ENCODE assay signal across 16 cellular contexts in genomic region chr7:33449847-33450246, GRCh38.
DNase-seq lines count a peak whose midpoint lies in the region; ATAC-seq and TF ChIP-seq lines count a peak whose summit lies in the region.
"Had no signal": no experiment of that assay in that cellular context is flagged by ENCODE, and none has a peak within 500 bp of the region (broad histone marks: within the 10 kb centered on the region; RNA-seq: fewer than 3 reads in every experiment).

No MANE protein-coding gene starts in this region.

- H3K36me3 Mint-ChIP-seq in activated CD8-positive, alpha-beta T cell treated with anti-CD3 and anti-CD28 coated beads for 36 hours (ENCODE audit: low read depth): no peaks in the 10 kb centered on the region
- H3K36me3 Mint-ChIP-seq in activated CD8-positive, alpha-beta T cell treated with anti-CD3 and anti-CD28 coated beads, Interleukin-2, amount 10 ng/mL, durations not matched to agents 7 days and 5 days (ENCODE audit: low read depth): no peaks in the 10 kb centered on the region
- peaks cover 8% of the 10 kb centered on the region for H3K36me3 Mint-ChIP-seq in activated naive CD8-positive, alpha-beta T cell treated with anti-CD3 and anti-CD28 coated beads for 36 hours
- H3K36me3 Mint-ChIP-seq: CD14-positive monocyte had no signal

- no peaks in the 10 kb centered on the region for H3K9me3 Mint-ChIP-seq in activated CD8-positive, alpha-beta T cell treated with anti-CD3 and anti-CD28 coated beads for 36 hours
- no peaks in the 10 kb centered on the region for H3K9me3 Mint-ChIP-seq in activated CD8-positive, alpha-beta T cell treated with anti-CD3 and anti-CD28 coated beads, Interleukin-2, amount 10 ng/mL, durations not matched to agents 7 days and 5 days (ENCODE audit: insufficient read depth)
- H3K9me3 Mint-ChIP-seq in activated naive CD8-positive, alpha-beta T cell treated with anti-CD3 and anti-CD28 coated beads for 36 hours: peaks cover 3% of the 10 kb centered on the region

- no peaks in the 10 kb centered on the region for H3K9me2 ChIP-seq in Karpas-422 (replicated peaks; ENCODE audit: insufficient read depth, low read length)

- H3K4me1 Mint-ChIP-seq in activated CD8-positive, alpha-beta T cell treated with anti-CD3 and anti-CD28 coated beads for 36 hours (ENCODE audit: low read depth): peaks cover 16% of the 10 kb centered on the region
- H3K4me1 Mint-ChIP-seq in activated CD8-positive, alpha-beta T cell treated with anti-CD3 and anti-CD28 coated beads, Interleukin-2, amount 10 ng/mL, durations not matched to agents 7 days and 5 days (ENCODE audit: low read depth): peaks cover 22% of the 10 kb centered on the region
- H3K4me1 Mint-ChIP-seq in activated naive CD8-positive, alpha-beta T cell treated with anti-CD3 and anti-CD28 coated beads for 36 hours: peaks cover 24% of the 10 kb centered on the region
- H3K4me1 Mint-ChIP-seq: CD14-positive monocyte had no signal

- peak; percentile 7 for DNase-seq in activated CD8-positive, alpha-beta T cell treated with anti-CD3 and anti-CD28 coated beads for 36 hours
- DNase-seq in activated CD8-positive, alpha-beta T cell treated with anti-CD3 and anti-CD28 coated beads, Interleukin-2, amount 10 ng/mL, durations not matched to agents 7 days and 5 days: no peak
- DNase-seq in Karpas-422 (peak; percentile 31), SK-N-DZ (ENCODE audit: low spot score) (no peak), MG63 (no peak), DMS 273 (lab: John Stamatoyannopoulos, UW; ENCODE audit: unreplicated experiment) (no peak)
- peak; percentile 4 for DNase-seq in activated naive CD8-positive, alpha-beta T cell treated with anti-CD3 and anti-CD28 coated beads for 36 hours
- DNase-seq: 8988T; CD4-positive, alpha-beta memory T cell; DMS79 treated with DMSO at 0.1 percent for 48 hours; GM23248 had no signal

- H3K27ac ChIP-seq in Karpas-422 (ENCODE audit: low read length): no peak overlapping the region
- H3K27ac ChIP-seq: BLaER1, GM23248 had no signal

- no peak overlapping the region for H3K4me3 Mint-ChIP-seq in activated CD8-positive, alpha-beta T cell treated with anti-CD3 and anti-CD28 coated beads for 36 hours
- H3K4me3 Mint-ChIP-seq in activated CD8-positive, alpha-beta T cell treated with anti-CD3 and anti-CD28 coated beads, Interleukin-2, amount 10 ng/mL, durations not matched to agents 7 days and 5 days: no peak overlapping the region
- no peak overlapping the region for H3K4me3 Mint-ChIP-seq in activated naive CD8-positive, alpha-beta T cell treated with anti-CD3 and anti-CD28 coated beads for 36 hours
- H3K4me3 Mint-ChIP-seq: CD14-positive monocyte; CD4-positive, alpha-beta memory T cell had no signal

- peak; percentile 34 for ATAC-seq in activated CD8-positive, alpha-beta T cell treated with anti-CD3 and anti-CD28 coated beads for 36 hours
- ATAC-seq in activated CD8-positive, alpha-beta T cell treated with anti-CD3 and anti-CD28 coated beads, Interleukin-2, amount 10 ng/mL, durations not matched to agents 7 days and 5 days: no peak
- ATAC-seq: GM12878, HepG2 had no signal

- no peak for TF ChIP-seq CTCF in activated CD8-positive, alpha-beta T cell treated with anti-CD3 and anti-CD28 coated beads for 36 hours (IDR thresholded peaks at IDR 0.05)

- no peak overlapping the region for H3K4me2 ChIP-seq in Karpas-422 (ENCODE audit: low read depth, low read length, poor library complexity, severe bottlenecking)

- no peak overlapping the region for H2AFZ ChIP-seq in Karpas-422 (ENCODE audit: low read length)
- H2AFZ ChIP-seq: GM23248 had no signal

- H4K20me1 ChIP-seq in Karpas-422 (ENCODE audit: insufficient read depth, low read depth, low read length): no peaks in the 10 kb centered on the region

- no peaks in the 10 kb centered on the region for H3K79me2 ChIP-seq in Karpas-422 (ENCODE audit: low read length)

- CTCF ChIA-PET in activated CD8-positive, alpha-beta T cell treated with anti-CD3 and anti-CD28 coated beads for 36 hours (lab: Charles Lee): no interaction called here
- CTCF ChIA-PET in activated CD8-positive, alpha-beta T cell treated with anti-CD3 and anti-CD28 coated beads, Interleukin-2, amount 10 ng/mL, durations not matched to agents 7 days and 5 days (lab: Charles Lee): no interaction called here

- H3K9me3 ChIP-seq in Karpas-422 (ENCODE audit: low read length): no peaks in the 10 kb centered on the region
- H3K9me3 ChIP-seq in MG63: peaks cover 5% of the 10 kb centered on the region; the same call in 1 of the 2 replicates
- H3K9me3 ChIP-seq: HAP-1 had no signal

- POLR2A ChIA-PET in activated CD8-positive, alpha-beta T cell treated with anti-CD3 and anti-CD28 coated beads for 36 hours (lab: Charles Lee): no interaction called here
- POLR2A ChIA-PET in activated CD8-positive, alpha-beta T cell treated with anti-CD3 and anti-CD28 coated beads, Interleukin-2, amount 10 ng/mL, durations not matched to agents 7 days and 5 days (lab: Charles Lee): no interaction called here

- no peaks in the 10 kb centered on the region for H3K27me3 Mint-ChIP-seq in activated CD8-positive, alpha-beta T cell treated with anti-CD3 and anti-CD28 coated beads for 36 hours
- H3K27me3 Mint-ChIP-seq in activated CD8-positive, alpha-beta T cell treated with anti-CD3 and anti-CD28 coated beads, Interleukin-2, amount 10 ng/mL, durations not matched to agents 7 days and 5 days (ENCODE audit: low read depth): no peaks in the 10 kb centered on the region
- no peaks in the 10 kb centered on the region for H3K27me3 Mint-ChIP-seq in activated naive CD8-positive, alpha-beta T cell treated with anti-CD3 and anti-CD28 coated beads for 36 hours
- H3K27me3 Mint-ChIP-seq: CD4-positive, alpha-beta memory T cell had no signal

- H3K9ac ChIP-seq in Karpas-422 (ENCODE audit: low read length): no peak overlapping the region
- H3K9ac ChIP-seq: BLaER1, GM23248 had no signal

- no peak overlapping the region for H3K4me3 ChIP-seq in Karpas-422 (ENCODE audit: low read length)
- no peak overlapping the region for H3K4me3 ChIP-seq in MG63
- H3K4me3 ChIP-seq: BLaER1, GM12878, GM23248, HAP-1 had no signal

- H3K4me1 ChIP-seq in Karpas-422 (ENCODE audit: low read length): no peaks in the 10 kb centered on the region
- H3K4me1 ChIP-seq: HAP-1 had no signal

- H3K27me3 ChIP-seq in Karpas-422 (ENCODE audit: low read length) (no peaks in the 10 kb centered on the region), MG63 (no peaks in the 10 kb centered on the region)
- H3K27me3 ChIP-seq: BLaER1 had no signal

- H3K27ac Mint-ChIP-seq in activated CD8-positive, alpha-beta T cell treated with anti-CD3 and anti-CD28 coated beads for 36 hours: no peak overlapping the region
- H3K27ac Mint-ChIP-seq in activated CD8-positive, alpha-beta T cell treated with anti-CD3 and anti-CD28 coated beads, Interleukin-2, amount 10 ng/mL, durations not matched to agents 7 days and 5 days: no peak overlapping the region
- no peak overlapping the region for H3K27ac Mint-ChIP-seq in activated naive CD8-positive, alpha-beta T cell treated with anti-CD3 and anti-CD28 coated beads for 36 hours
- H3K27ac Mint-ChIP-seq: CD14-positive monocyte; CD4-positive, alpha-beta memory T cell had no signal

- intact Hi-C loops in activated CD8-positive, alpha-beta T cell treated with anti-CD3 and anti-CD28 coated beads for 36 hours (cut with micrococcal nuclease): no loop called here

- H3K36me3 ChIP-seq in Karpas-422 (ENCODE audit: insufficient read depth, low read length): no peaks in the 10 kb centered on the region
- no peaks in the 10 kb centered on the region for H3K36me3 ChIP-seq in MG63
- H3K36me3 ChIP-seq: BLaER1, HAP-1 had no signal

Comparison
In these comparisons a context has a peak if more than half of its experiments do, and no peak if none do; other contexts are left out.
1. DNase-seq: peak in activated CD8-positive, alpha-beta T cell treated with anti-CD3 and anti-CD28 coated beads for 36 hours (single experiment), Karpas-422 (single experiment) and activated naive CD8-positive, alpha-beta T cell treated with anti-CD3 and anti-CD28 coated beads for 36 hours (single experiment); none in activated CD8-positive, alpha-beta T cell treated with anti-CD3 and anti-CD28 coated beads, Interleukin-2, amount 10 ng/mL, durations not matched to agents 7 days and 5 days (single experiment), SK-N-DZ (single experiment), MG63 (single experiment) and DMS 273 (single experiment).